Comparison of ENCODE assay signal across 1 cellular context in genomic region chr6:40319124-40319523, GRCh38.
A peak's percentile ranks its signal among the peaks of the same experiment; 100 is the strongest.
TF ChIP-seq lines count a peak whose summit lies in the region.

No MANE protein-coding gene starts in this region.

TF ChIP-seq in HepG2, 621 proteins besides CTCF, POLR2A, EP300 and RAD21 (continued from another document):
- no peak for TF ChIP-seq HIC2 (CRISPR knock-in tag; IDR thresholded peaks at IDR 0.05; ENCODE audit: low read depth)
- peak; percentile 98 for TF ChIP-seq ATF7 (IDR thresholded peaks at IDR 0.05)
- no peak for TF ChIP-seq ATF7 (CRISPR knock-in tag; IDR thresholded peaks at IDR 0.05)
- TF ChIP-seq FOXA1 (IDR thresholded peaks at IDR 0.05), result no peak
- TF ChIP-seq FOXA1 (CRISPR knock-in tag; IDR thresholded peaks at IDR 0.05), result no peak
- TF ChIP-seq ZNF567 (CRISPR knock-in tag; IDR thresholded peaks at IDR 0.05; ENCODE audit: borderline replicate concordance), result no peak
- no peak for TF ChIP-seq NONO (IDR thresholded peaks at IDR 0.05)
- TF ChIP-seq NONO (CRISPR knock-in tag; conservative IDR thresholded peaks at IDR 0.05), result no peak
- TF ChIP-seq MXI1 (IDR thresholded peaks at IDR 0.05; ENCODE audit: borderline replicate concordance, low read depth, low read length), result no peak
- no peak for TF ChIP-seq SYNCRIP (IDR thresholded peaks at IDR 0.05; ENCODE audit: insufficient read depth, low read depth, low read length)
